ENCODE assay signal across 8 cellular contexts in genomic region chr6:85669735-85670194, GRCh38. TPM values are rescaled to one million over a fixed set of nuclear protein-coding genes. Genes with fewer than 3 reads are reported as not detected.
DNase-seq lines count a peak whose midpoint lies in the region; ATAC-seq and TF ChIP-seq lines count a peak whose summit lies in the region.

No MANE protein-coding gene starts in this region.

- 60 to 62% methylated on average over 3 to 4 of the region's 4 CpGs for WGBS in transverse colon (ENCODE audit: low coverage in 1 of 2), 2 donors

- peak overlapping the region; percentile 57 for H3K4me3 Mint-ChIP-seq in CD8-positive, alpha-beta T cell
- H3K4me3 Mint-ChIP-seq in T-helper 17 cell = peak overlapping the region; percentile 85

- H3K9me3 ChIP-seq in CD8-positive, alpha-beta T cell (ENCODE audit: low read length) = no peaks in the 10 kb centered on the region
- H3K9me3 ChIP-seq in T-helper 17 cell (ENCODE audit: control insufficient read depth, low read length, poor library complexity, severe bottlenecking) (no peaks in the 10 kb centered on the region), transverse colon (no peaks in the 10 kb centered on the region)

- no peak for TF ChIP-seq CTCF in CD8-positive, alpha-beta T cell (IDR thresholded peaks at IDR 0.05)
- TF ChIP-seq CTCF in transverse colon (IDR thresholded peaks at IDR 0.05) = no peak

- H3K36me3 ChIP-seq in CD8-positive, alpha-beta T cell (ENCODE audit: insufficient read depth, low read length) = no peaks in the 10 kb centered on the region
- H3K36me3 ChIP-seq in transverse colon = no peaks in the 10 kb centered on the region

- POLR2A ChIA-PET in CD8-positive, alpha-beta T cell (lab: Charles Lee) = interaction anchor here (0.5 to 2.9 kb wide), 6 partner anchors 9 to 1803 kb away, joined by 4 to 67 read pairs (median 12); partner anchors contain the start of genes SLC35A1, SNX14 and SYNCRIP

- H3K4me1 ChIP-seq in CD8-positive, alpha-beta T cell (ENCODE audit: insufficient read depth, low read length) = peaks cover 35% of the 10 kb centered on the region
- H3K4me1 ChIP-seq in transverse colon = peaks cover 0 to 22% (median 3%) of the 10 kb centered on the region in 4 donors

- H3K27me3 Mint-ChIP-seq in CD8-positive, alpha-beta T cell (ENCODE audit: low read depth) = no peaks in the 10 kb centered on the region
- no peaks in the 10 kb centered on the region for H3K27me3 Mint-ChIP-seq in T-helper 17 cell

- no peak overlapping the region for H3K27ac ChIP-seq in CD8-positive, alpha-beta T cell (ENCODE audit: low read depth, low read length)
- H3K27ac ChIP-seq in transverse colon = peak overlapping the region in 2 of 4 donors; percentile 14 to 40

- H3K4me1 Mint-ChIP-seq in CD8-positive, alpha-beta T cell (ENCODE audit: low read depth) = peaks cover 58% of the 10 kb centered on the region
- peaks cover 44% of the 10 kb centered on the region for H3K4me1 Mint-ChIP-seq in T-helper 17 cell

- H3K4me3 ChIP-seq in CD8-positive, alpha-beta T cell (ENCODE audit: low read depth, low read length) = no peak overlapping the region
- H3K4me3 ChIP-seq in transverse colon = no peak overlapping the region

- peak overlapping the region; percentile 93 for H3K27ac Mint-ChIP-seq in CD8-positive, alpha-beta T cell
- H3K27ac Mint-ChIP-seq in T-helper 17 cell = peak overlapping the region; percentile 99

- peak; percentile 92 for ATAC-seq in CD8-positive, alpha-beta T cell
- peak; percentile 97 for ATAC-seq in GM19452 (IDR thresholded peaks at IDR 0.05; ENCODE audit: unreplicated experiment)
- peak; percentile 92 for ATAC-seq in HG03439 (IDR thresholded peaks at IDR 0.05; ENCODE audit: unreplicated experiment)
- ATAC-seq in T-helper 17 cell = peak; percentile 96

- H3K27me3 ChIP-seq in CD8-positive, alpha-beta T cell (ENCODE audit: insufficient read depth, low read length) = no peaks in the 10 kb centered on the region
- no peaks in the 10 kb centered on the region for H3K27me3 ChIP-seq in transverse colon

- no peak for TF ChIP-seq POLR2A in transverse colon (IDR thresholded peaks at IDR 0.05)

- in situ Hi-C loops in transverse colon (cut with MboI; ENCODE audit: low pct_ligation_motif_present in 1 of 4, low pct_unique_long_range_greater_than_20kb in 1 of 4, low sequenced_read_pairs in 3 of 4) = no loop called here

- intact Hi-C loops in CD8-positive, alpha-beta T cell (cut with DNase I, micrococcal nuclease) = loop anchor here (1.0 to 10.0 kb wide), 9 partner anchors 9 to 1805 kb away; partner anchors contain the start of genes CEP162 (in 1 of the 2), CFAP206 (in 1 of the 2), NT5E (in 1 of the 2) and ZNF292 (in 1 of the 2)
- intact Hi-C loops in transverse colon (cut with DNase I; ENCODE audit: low total_unique reads) = loop anchor here (10.0 kb wide), 1 partner anchor 75 kb away; the partner anchor contains the start of gene SNX14

- DNase-seq in CD8-positive, alpha-beta T cell = peak; percentile 2 to 53 (median 30)
- peak in 2 of 3 donors; percentile 14 to 21 for DNase-seq in T-helper 17 cell
- DNase-seq in dermis blood vessel endothelial cell = peak; percentile 33
- peak; percentile 42 for DNase-seq in stimulated activated CD4-positive, alpha-beta T cell treated with anti-CD3 and anti-CD28 coated beads, Interleukin-1b, Interleukin-23, amount 100 ng/mL, for 48 hours
- no peak for DNase-seq in transverse colon
- no peak for DNase-seq in NCI-H1105 (lab: John Stamatoyannopoulos, UW)

- no peak for TF ChIP-seq EP300 in transverse colon (IDR thresholded peaks at IDR 0.05; ENCODE audit: low read depth)

- CTCF ChIA-PET in CD8-positive, alpha-beta T cell (lab: Charles Lee) = interaction anchor here (1.1 to 2.9 kb wide), 5 partner anchors 8 to 220 kb away, joined by 3 to 14 read pairs (median 3); partner anchors contain the start of gene NT5E

- peaks cover 29% of the 10 kb centered on the region for H3K36me3 Mint-ChIP-seq in CD8-positive, alpha-beta T cell
- H3K36me3 Mint-ChIP-seq in T-helper 17 cell (ENCODE audit: low read depth) = peaks cover 2% of the 10 kb centered on the region

- H3K9me3 Mint-ChIP-seq in CD8-positive, alpha-beta T cell = no peaks in the 10 kb centered on the region

RNA-seq across cellular contexts. Expression of gene SYNCRIP, which starts 27.1 kb away (rescaled TPM):
- total RNA-seq in CD8-positive, alpha-beta T cell = 10 to 100 TPM; 64.0 to 64.3 TPM
- total RNA-seq in T-helper 17 cell = 10 to 100 TPM; 70.9 to 79.1 TPM
- 70.6 and 160 TPM in 2 replicates for total RNA-seq in dermis blood vessel endothelial cell
- total RNA-seq in transverse colon = 10 to 100 TPM; 27.7 to 84.8 (median 41.9) TPM

Comparison
In these comparisons a context has a peak if more than half of its experiments do, and no peak if none do; other contexts are left out.
1. DNase-seq: peak in CD8-positive, alpha-beta T cell (7 of 7), T-helper 17 cell (2 of 3), dermis blood vessel endothelial cell (single experiment) and stimulated activated CD4-positive, alpha-beta T cell treated with anti-CD3 and anti-CD28 coated beads, Interleukin-1b, Interleukin-23, amount 100 ng/mL, for 48 hours (single experiment); none in transverse colon (single experiment) and NCI-H1105 (single experiment).
2. Peak in every context shown above with its lines, with median percentiles within 50 percentile points of each other: ATAC-seq.